13 cellular contexts compared by ENCODE assay signal in genomic region chr22:23236440-23237139, GRCh38. TPM values are rescaled to one million over a fixed set of nuclear protein-coding genes. Genes with fewer than 3 reads are reported as not detected.
DNase-seq lines count a peak whose midpoint lies in the region; ATAC-seq and TF ChIP-seq lines count a peak whose summit lies in the region.
"Had no signal": no experiment of that assay in that cellular context is flagged by ENCODE, and none has a peak within 500 bp of the region (broad histone marks: within the 10 kb centered on the region; RNA-seq: fewer than 3 reads in every experiment).

No MANE protein-coding gene starts in this region.

- 45 to 67% (median 58%) methylated on average over 7 to 14 of the region's 14 CpGs for WGBS in stomach, 5 donors

- H3K27me3 Mint-ChIP-seq in activated CD4-positive, alpha-beta T cell treated with anti-CD3 and anti-CD28 coated beads, Interleukin-2, amount 10 ng/mL, durations not matched to agents 24 days and 14 days: no peaks in the 10 kb centered on the region
- H3K27me3 Mint-ChIP-seq in activated T-helper 17 cell treated with anti-CD3 and anti-CD28 coated beads, Interleukin-2, amount 50 U/mL, for 72 hours: no peaks in the 10 kb centered on the region
- H3K27me3 Mint-ChIP-seq: activated CD4-positive, alpha-beta T cell treated with anti-CD3 and anti-CD28 coated beads, Interleukin-2, amount 10 ng/mL, durations not matched to agents 7 days and 5 days had no signal

- peaks cover 17% of the 10 kb centered on the region for H3K36me3 Mint-ChIP-seq in activated CD4-positive, alpha-beta T cell treated with anti-CD3 and anti-CD28 coated beads, Interleukin-2, amount 10 ng/mL, durations not matched to agents 24 days and 14 days (ENCODE audit: low read depth)
- H3K36me3 Mint-ChIP-seq in activated T-helper 17 cell treated with anti-CD3 and anti-CD28 coated beads, Interleukin-2, amount 50 U/mL, for 72 hours (ENCODE audit: low read depth): peaks cover 6% of the 10 kb centered on the region

- TF ChIP-seq CTCF in cardiac muscle cell (IDR thresholded peaks at IDR 0.05; ENCODE audit: low read depth, low read length) (no peak), stomach (IDR thresholded peaks at IDR 0.05) (no peak)

- intact Hi-C loops in activated CD4-positive, alpha-beta T cell treated with anti-CD3 and anti-CD28 coated beads, Interleukin-2, amount 10 ng/mL, durations not matched to agents 24 days and 14 days (cut with micrococcal nuclease): no loop called here
- intact Hi-C loops in stomach (cut with DNase I; ENCODE audit: low total_unique reads): no loop called here

- H3K27ac ChIP-seq in cardiac muscle cell: peak overlapping the region; percentile 58
- peak overlapping the region in 3 of 5 donors; percentile 30 to 62 (median 58) for H3K27ac ChIP-seq in stomach
- H3K27ac ChIP-seq: A549, lower lobe of right lung, suprapubic skin had no signal

- H3K36me3 ChIP-seq in cardiac muscle cell: no peaks in the 10 kb centered on the region
- no peaks in the 10 kb centered on the region for H3K36me3 ChIP-seq in stomach
- H3K36me3 ChIP-seq: lower lobe of right lung, suprapubic skin had no signal

- H3K4me3 ChIP-seq in cardiac muscle cell (no peak overlapping the region), stomach (no peak overlapping the region)
- H3K4me3 ChIP-seq: A549, lower lobe of right lung, suprapubic skin had no signal

- H3K4me1 Mint-ChIP-seq in activated CD4-positive, alpha-beta T cell treated with anti-CD3 and anti-CD28 coated beads, Interleukin-2, amount 10 ng/mL, durations not matched to agents 24 days and 14 days: peaks cover 41% of the 10 kb centered on the region
- peaks cover 49% of the 10 kb centered on the region for H3K4me1 Mint-ChIP-seq in activated T-helper 17 cell treated with anti-CD3 and anti-CD28 coated beads, Interleukin-2, amount 50 U/mL, for 72 hours

- TF ChIP-seq EP300 in stomach (IDR thresholded peaks at IDR 0.05): no peak

- H3K27ac Mint-ChIP-seq in activated CD4-positive, alpha-beta T cell treated with anti-CD3 and anti-CD28 coated beads, Interleukin-2, amount 10 ng/mL, durations not matched to agents 24 days and 14 days: peak overlapping the region; percentile 25
- peak overlapping the region; percentile 1 for H3K27ac Mint-ChIP-seq in activated T-helper 17 cell treated with anti-CD3 and anti-CD28 coated beads, Interleukin-2, amount 50 U/mL, for 72 hours

- H3K4me1 ChIP-seq in cardiac muscle cell (ENCODE audit: low read depth) (peaks cover 15% of the 10 kb centered on the region), stomach (peaks cover 19 to 77% (median 62%) of the 10 kb centered on the region in 4 donors)
- H3K4me1 ChIP-seq: A549 had no signal

- no peak overlapping the region for H3K4me3 Mint-ChIP-seq in activated CD4-positive, alpha-beta T cell treated with anti-CD3 and anti-CD28 coated beads, Interleukin-2, amount 10 ng/mL, durations not matched to agents 24 days and 14 days
- H3K4me3 Mint-ChIP-seq in activated T-helper 17 cell treated with anti-CD3 and anti-CD28 coated beads, Interleukin-2, amount 50 U/mL, for 72 hours: peak overlapping the region; percentile 64
- H3K4me3 Mint-ChIP-seq: activated CD4-positive, alpha-beta T cell treated with anti-CD3 and anti-CD28 coated beads, Interleukin-2, amount 10 ng/mL, durations not matched to agents 7 days and 5 days had no signal

- H3K27me3 ChIP-seq in cardiac muscle cell (no peaks in the 10 kb centered on the region), stomach (no peaks in the 10 kb centered on the region)
- H3K27me3 ChIP-seq: suprapubic skin had no signal

- no peak for TF ChIP-seq POLR2A in stomach (IDR thresholded peaks at IDR 0.05)

- H3K9me3 Mint-ChIP-seq in activated CD4-positive, alpha-beta T cell treated with anti-CD3 and anti-CD28 coated beads, Interleukin-2, amount 10 ng/mL, durations not matched to agents 24 days and 14 days: no peaks in the 10 kb centered on the region
- H3K9me3 Mint-ChIP-seq in activated T-helper 17 cell treated with anti-CD3 and anti-CD28 coated beads, Interleukin-2, amount 50 U/mL, for 72 hours: no peaks in the 10 kb centered on the region

- no peaks in the 10 kb centered on the region for H3K9me3 ChIP-seq in cardiac muscle cell (ENCODE audit: low read depth)
- no peaks in the 10 kb centered on the region for H3K9me3 ChIP-seq in stomach
- H3K9me3 ChIP-seq: A549, lower lobe of right lung, suprapubic skin had no signal

- no peak for DNase-seq in activated CD4-positive, alpha-beta T cell treated with anti-CD3 and anti-CD28 coated beads, Interleukin-2, amount 10 ng/mL, durations not matched to agents 24 days and 14 days
- DNase-seq in activated CD4-positive, alpha-beta T cell treated with anti-CD3 and anti-CD28 coated beads, Interleukin-2, amount 50 U/mL, for 1 hour: no peak
- DNase-seq in cardiac muscle cell (ENCODE audit: low read depth in 1 of 2, low spot score in 1 of 2) (no peak), stomach (no peak)
- DNase-seq: activated CD4-positive, alpha-beta T cell treated with anti-CD3 and anti-CD28 coated beads, Interleukin-2, amount 10 ng/mL, durations not matched to agents 7 days and 5 days; central memory CD4-positive, alpha-beta T cell; lower lobe of right lung had no signal

- ATAC-seq in activated T-helper 17 cell treated with anti-CD3 and anti-CD28 coated beads, Interleukin-2, amount 50 U/mL, for 72 hours (replicated peaks): no peak
- ATAC-seq in HG03354 (IDR thresholded peaks at IDR 0.05; ENCODE audit: poor library complexity, severe bottlenecking, unreplicated experiment) (no peak), HG03159 (IDR thresholded peaks at IDR 0.05; ENCODE audit: unreplicated experiment) (no peak), GM21825 (IDR thresholded peaks at IDR 0.05; ENCODE audit: unreplicated experiment) (no peak)
- ATAC-seq: A549 had no signal

RNA-seq across cellular contexts. Expression of gene BCR, which starts 56.3 kb away (rescaled TPM):
- 45.1 and 47.4 TPM in 2 replicates for total RNA-seq in activated CD4-positive, alpha-beta T cell treated with anti-CD3 and anti-CD28 coated beads, Interleukin-2, amount 10 ng/mL, durations not matched to agents 24 days and 14 days
- 10 to 100 TPM; 43.3 to 50.3 TPM for total RNA-seq in activated T-helper 17 cell treated with anti-CD3 and anti-CD28 coated beads, Interleukin-2, amount 50 U/mL, for 72 hours
- total RNA-seq in cardiac muscle cell: 40.9 and 53.1 TPM in 2 replicates
- polyA plus RNA-seq in cardiac muscle cell: 30.1 and 30.9 TPM in 2 replicates
- total RNA-seq in stomach: 10 to 100 TPM; 12.8 to 80.1 (median 41.5) TPM
- 10 to 100 TPM; 10.4 to 14.7 (median 14.1) TPM for polyA plus RNA-seq in stomach
